In the genomic region with DNA sequence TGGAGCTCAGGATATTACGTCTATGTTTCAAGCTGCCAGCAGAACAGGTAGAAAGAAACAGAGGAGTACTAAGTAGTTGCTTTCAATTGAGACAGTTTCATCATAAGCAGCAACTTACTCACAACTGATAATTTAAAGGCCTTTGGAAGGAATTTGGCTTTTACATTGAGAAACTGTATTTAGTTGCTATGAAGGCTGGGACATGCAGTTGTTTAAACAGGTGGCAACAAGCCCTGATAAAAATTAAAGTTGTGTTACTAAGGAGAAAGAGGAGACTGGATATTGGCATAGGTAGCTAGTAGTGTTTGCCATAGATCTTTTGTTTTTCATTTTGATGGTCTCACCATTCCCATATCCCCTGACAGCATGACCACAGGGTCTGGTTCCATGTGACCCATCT, we compare ENCODE assay signal across 22 cellular contexts. TPM values are rescaled to one million over a fixed set of nuclear protein-coding genes. Genes with fewer than 3 reads are reported as not detected.
DNase-seq lines count a peak whose midpoint lies in the region; ATAC-seq, FAIRE-seq and TF ChIP-seq lines count a peak whose summit lies in the region.
"Had no signal": no experiment of that assay in that cellular context is flagged by ENCODE, and none has a peak within 500 bp of the region (broad histone marks: within the 10 kb centered on the region; RNA-seq: fewer than 3 reads in every experiment).

No MANE protein-coding gene starts in this region.

- H3K79me2 ChIP-seq in astrocyte (ENCODE audit: insufficient read depth, low read length), result no peaks in the 10 kb centered on the region

- 32% methylated on average over 1 of the region's 1 CpG for WGBS in pancreas, 2 donors

- H3K27me3 Mint-ChIP-seq in astrocyte (ENCODE audit: low read depth, unreplicated experiment), result no peaks in the 10 kb centered on the region
- H3K27me3 Mint-ChIP-seq: CD4-positive, alpha-beta memory T cell had no signal

- no peak overlapping the region for H3K4me3 Mint-ChIP-seq in astrocyte (ENCODE audit: unreplicated experiment)
- H3K4me3 Mint-ChIP-seq: CD4-positive, alpha-beta memory T cell; HFFc6 had no signal

- ATAC-seq in pancreas, result peak; percentile 68 to 86 (median 80)
- no peak for ATAC-seq in HG02938 (IDR thresholded peaks at IDR 0.05; ENCODE audit: unreplicated experiment)
- ATAC-seq: A549 had no signal

- H3K9ac ChIP-seq in astrocyte (ENCODE audit: low read length), result no peak overlapping the region

- no peaks in the 10 kb centered on the region for H3K9me3 Mint-ChIP-seq in astrocyte (ENCODE audit: unreplicated experiment)
- H3K9me3 Mint-ChIP-seq: CD4-positive, alpha-beta memory T cell; HFFc6 had no signal

- intact Hi-C loops in pancreas (cut with DNase I), result no loop called here

- no peaks in the 10 kb centered on the region for H4K20me1 ChIP-seq in astrocyte (ENCODE audit: insufficient read depth, low read length)

- FAIRE-seq in GM19239 (lab: Jason Lieb, UNC), result peak; percentile 49
- FAIRE-seq in astrocyte (lab: Jason Lieb, UNC), result peak; percentile 84
- FAIRE-seq in pancreas (lab: Jason Lieb, UNC), result no peak
- FAIRE-seq: GM12891, H54 had no signal

- DNase-seq in GM19239 (ENCODE audit: insufficient read length, low spot score) (no peak), astrocyte (ENCODE audit: low read depth) (no peak), epithelial cell of esophagus (ENCODE audit: low read depth) (peak; percentile 13), pancreas (no peak), NCI-H2107 treated with DMSO at 0.1 percent for 48 hours (lab: John Stamatoyannopoulos, UW; ENCODE audit: unreplicated experiment) (no peak), NCI-H2227 (lab: John Stamatoyannopoulos, UW; ENCODE audit: unreplicated experiment) (no peak)
- DNase-seq: 8988T; ACHN; C1 segment of cervical spinal cord; Calu3; CD4-positive, alpha-beta memory T cell; COR-L47; DMS53; DMS79 treated with DMSO at 0.1 percent for 48 hours; GF-D8; GOT3; HFFc6 had no signal

- no peaks in the 10 kb centered on the region for H3K36me3 Mint-ChIP-seq in astrocyte (ENCODE audit: low read depth, unreplicated experiment)
- H3K36me3 Mint-ChIP-seq: CD4-positive, alpha-beta memory T cell had no signal

- peaks cover 3% of the 10 kb centered on the region for H3K4me1 Mint-ChIP-seq in astrocyte (ENCODE audit: low read depth, unreplicated experiment)

- no peak overlapping the region for H3K4me2 ChIP-seq in astrocyte (ENCODE audit: low read length)
- H3K4me2 ChIP-seq: A549 had no signal

- H3K4me1 ChIP-seq in astrocyte (ENCODE audit: insufficient read depth, low read length), result no peaks in the 10 kb centered on the region
- peaks cover 0 to 18% (median 0%) of the 10 kb centered on the region in 3 donors for H3K4me1 ChIP-seq in pancreas

- H3K4me3 ChIP-seq in astrocyte (ENCODE audit: insufficient read depth, low read depth, low read length), result no peak overlapping the region
- no peak overlapping the region for H3K4me3 ChIP-seq in epithelial cell of esophagus (ENCODE audit: low read length)
- H3K4me3 ChIP-seq in pancreas, result no peak overlapping the region
- H3K4me3 ChIP-seq: A549, HAP-1 had no signal

- H3K9me3 ChIP-seq in astrocyte (ENCODE audit: insufficient read depth, low read depth, low read length) (no peaks in the 10 kb centered on the region), pancreas (no peaks in the 10 kb centered on the region)
- H3K9me3 ChIP-seq: A549, HAP-1 had no signal

- H3K36me3 ChIP-seq in astrocyte (ENCODE audit: insufficient read depth, low read length) (no peaks in the 10 kb centered on the region), pancreas (no peaks in the 10 kb centered on the region)
- H3K36me3 ChIP-seq: HAP-1 had no signal

- no peak for TF ChIP-seq CTCF in astrocyte (IDR thresholded peaks at IDR 0.05; ENCODE audit: insufficient read depth, low read depth, low read length)
- no peak for TF ChIP-seq CTCF in epithelial cell of esophagus (IDR thresholded peaks at IDR 0.05; ENCODE audit: insufficient read depth, low read depth, low read length, missing control alignments)
- no peak for TF ChIP-seq CTCF in pancreas (IDR thresholded peaks at IDR 0.05)

- H2AFZ ChIP-seq in astrocyte (ENCODE audit: low read depth, low read length), result no peak overlapping the region

- H3K27ac ChIP-seq in astrocyte (ENCODE audit: low read depth, low read length) (no peak overlapping the region), pancreas (peak overlapping the region in 2 of 4 donors; percentile 1 to 35)
- H3K27ac ChIP-seq: A549 had no signal

- H3K27me3 ChIP-seq in astrocyte (ENCODE audit: insufficient read depth, low read length) (no peaks in the 10 kb centered on the region), pancreas (no peaks in the 10 kb centered on the region)

- H3K27ac Mint-ChIP-seq in astrocyte (ENCODE audit: unreplicated experiment), result no peak overlapping the region
- H3K27ac Mint-ChIP-seq: CD4-positive, alpha-beta memory T cell; HFFc6 had no signal

RNA-seq across cellular contexts. Expression of a gene that starts 18.4 kb away (rescaled TPM):
- total RNA-seq in astrocyte (40.4 and 46.0 TPM in 2 replicates), pancreas (100 to 1,000 TPM in 1 of 6 donors, 10 to 100 TPM in 5; 28.4 to 123 (median 42.3) TPM)
- 10 to 100 TPM; 34.6 to 37.9 TPM for polyA plus RNA-seq in pancreas
